Comparison of ENCODE assay signal across 8 cellular contexts in genomic region chr7:129368389-129368986, GRCh38.
DNase-seq lines count a peak whose midpoint lies in the region; ATAC-seq and TF ChIP-seq lines count a peak whose summit lies in the region.

No MANE protein-coding gene starts in this region.

- whole genome bisulfite sequencing in urinary bladder = 67% methylated on average over 7 of the region's 7 CpGs

- intact Hi-C loops in vagina (cut with DNase I) = loop anchor here (10.0 kb wide), 1 partner anchor 96 kb away; no protein-coding TSS in a partner anchor

- H3K27ac ChIP-seq in urinary bladder (ENCODE audit: low read depth) (peak overlapping the region; percentile 57), vagina (no peak overlapping the region)

- H3K9me3 ChIP-seq in endocrine pancreas (ENCODE audit: control insufficient read depth, low read length) = no peaks in the 10 kb centered on the region
- no peaks in the 10 kb centered on the region for H3K9me3 ChIP-seq in vagina

- no peak overlapping the region for H3K9ac ChIP-seq in endocrine pancreas (ENCODE audit: control insufficient read depth, insufficient read depth, low read length)

- H3K4me3 ChIP-seq in endocrine pancreas (ENCODE audit: control insufficient read depth, insufficient read depth, low read length) = peak overlapping the region; percentile 45
- H3K4me3 ChIP-seq in urinary bladder (ENCODE audit: low read depth, low read length) = no peak overlapping the region
- no peak overlapping the region for H3K4me3 ChIP-seq in vagina

- H3K36me3 ChIP-seq in endocrine pancreas (ENCODE audit: control insufficient read depth, insufficient read depth, low read length) (no peaks in the 10 kb centered on the region), urinary bladder (ENCODE audit: insufficient read depth) (no peaks in the 10 kb centered on the region), vagina (no peaks in the 10 kb centered on the region)

- no peaks in the 10 kb centered on the region for H3K27me3 ChIP-seq in endocrine pancreas (ENCODE audit: control insufficient read depth, insufficient read depth, low read length)
- H3K27me3 ChIP-seq in vagina = no peaks in the 10 kb centered on the region

- no peak for TF ChIP-seq POLR2A in vagina (IDR thresholded peaks at IDR 0.05)

- H3K4me1 ChIP-seq in endocrine pancreas (ENCODE audit: control insufficient read depth, insufficient read depth, low read length) (peaks cover 3% of the 10 kb centered on the region), urinary bladder (ENCODE audit: insufficient read depth) (no peaks in the 10 kb centered on the region), vagina (peaks cover 17% of the 10 kb centered on the region)

- ATAC-seq in HG03175 (IDR thresholded peaks at IDR 0.05; ENCODE audit: unreplicated experiment) = peak; percentile 38

- TF ChIP-seq CTCF in vagina (IDR thresholded peaks at IDR 0.05) = no peak

- peak; percentile 19 for DNase-seq in stimulated activated CD4-positive, alpha-beta T cell treated with anti-CD3 and anti-CD28 coated beads, Interleukin-15, amount 100 ng/mL, for 24 hours
- DNase-seq in stimulated activated CD4-positive, alpha-beta T cell treated with anti-CD3 and anti-CD28 coated beads, Interleukin-4, amount 100 ng/mL, for 1 hour = no peak
- DNase-seq in AG08395 (ENCODE audit: low spot score) (no peak), vagina (ENCODE audit: extremely low spot score in 2 of 2) (no peak), NCI-H2029 (lab: John Stamatoyannopoulos, UW) (no peak)
